ENCODE assay signal across 1 cellular context in genomic region chr13:32988588-32989256, GRCh38.
TF ChIP-seq lines count a peak whose summit lies in the region.

No MANE protein-coding gene starts in this region.

TF ChIP-seq in GM23338, 12 proteins besides CTCF, POLR2A, EP300 and RAD21 (continued from another document):
- TF ChIP-seq ETS1 (IDR thresholded peaks at IDR 0.05) (no peak), REST (IDR thresholded peaks at IDR 0.05; ENCODE audit: unreplicated experiment) (no peak), ZNF462 (CRISPR knock-in tag; IDR thresholded peaks at IDR 0.05) (no peak)
TF ChIP-seq in GM23338: peak in this region for 0.
